ENCODE assay signal across 21 cellular contexts in genomic region chr16:68475071-68475470, GRCh38. TPM values are rescaled to one million over a fixed set of nuclear protein-coding genes. Genes with fewer than 3 reads are reported as not detected.
"Had no signal": no experiment of that assay in that cellular context is flagged by ENCODE, and none has a peak within 500 bp of the region (broad histone marks: within the 10 kb centered on the region; RNA-seq: fewer than 3 reads in every experiment).

No MANE protein-coding gene starts in this region.

- H3K9me3 Mint-ChIP-seq: memory B cell; T-helper 2 cell treated with Interferon-gamma antibody and Interleukin-4, amounts not matched to agents 5 μg/mL and 100 μg/mL, for 36 hours had no signal

- H3K27ac Mint-ChIP-seq: activated naive CD8-positive, alpha-beta T cell; memory B cell; nephron progenitor cell; T-helper 2 cell treated with Interferon-gamma antibody and Interleukin-4, amounts not matched to agents 5 μg/mL and 100 μg/mL, for 36 hours had no signal

- H3K4me3 Mint-ChIP-seq: activated naive CD8-positive, alpha-beta T cell; memory B cell; nephron progenitor cell; T-helper 2 cell treated with Interferon-gamma antibody and Interleukin-4, amounts not matched to agents 5 μg/mL and 100 μg/mL, for 36 hours had no signal

- H3K4me3 ChIP-seq: body of pancreas, coronary artery, left lung, right atrium auricular region, skin epidermis, transverse colon had no signal

- H3K27me3 ChIP-seq: body of pancreas, left lung, right atrium auricular region, transverse colon had no signal

- H3K36me3 Mint-ChIP-seq: activated naive CD8-positive, alpha-beta T cell; memory B cell had no signal

- H3K36me3 ChIP-seq: left lung, right atrium auricular region, transverse colon had no signal

- H3K9me3 ChIP-seq: body of pancreas, left lung, transverse colon had no signal

- ATAC-seq: body of pancreas, left lung had no signal

- DNase-seq: activated CD4-positive, alpha-beta T cell treated with anti-CD3 and anti-CD28 coated beads, Interleukin-2, amount 50 U/mL, for 1 hour; activated CD8-positive, alpha-beta memory T cell treated with anti-CD3 and anti-CD28 coated beads for 24 hours; activated gamma-delta T cell treated with Interleukin-2 at 50 U/mL for 16 hours; amniotic stem cell; body of pancreas; central memory CD4-positive, alpha-beta T cell; effector CD8-positive, alpha-beta T cell; nephron progenitor cell; occipital lobe; stimulated activated CD4-positive, alpha-beta T cell treated with anti-CD3 and anti-CD28 coated beads, Interleukin-4, amount 100 ng/mL, for 4 hours; stimulated activated CD8-positive, alpha-beta memory T cell treated with anti-CD3 and anti-CD28 coated beads, Interleukin-4, amount 100 ng/mL, for 48 hours; stimulated activated naive CD4-positive, alpha-beta T cell treated with Interleukin-2 at 50 U/mL for 16 hours; transverse colon had no signal

- H3K27ac ChIP-seq: body of pancreas, coronary artery, left lung, right atrium auricular region, transverse colon had no signal

- H3K27me3 Mint-ChIP-seq: activated naive CD8-positive, alpha-beta T cell; memory B cell had no signal

RNA-seq across cellular contexts. Expression of gene SMPD3, which starts 26.8 kb away (rescaled TPM):
- total RNA-seq: endothelial cell of umbilical vein had no signal
- polyA plus RNA-seq: endothelial cell of umbilical vein had no signal
